Comparison of ENCODE assay signal across 14 cellular contexts in the genomic region with DNA sequence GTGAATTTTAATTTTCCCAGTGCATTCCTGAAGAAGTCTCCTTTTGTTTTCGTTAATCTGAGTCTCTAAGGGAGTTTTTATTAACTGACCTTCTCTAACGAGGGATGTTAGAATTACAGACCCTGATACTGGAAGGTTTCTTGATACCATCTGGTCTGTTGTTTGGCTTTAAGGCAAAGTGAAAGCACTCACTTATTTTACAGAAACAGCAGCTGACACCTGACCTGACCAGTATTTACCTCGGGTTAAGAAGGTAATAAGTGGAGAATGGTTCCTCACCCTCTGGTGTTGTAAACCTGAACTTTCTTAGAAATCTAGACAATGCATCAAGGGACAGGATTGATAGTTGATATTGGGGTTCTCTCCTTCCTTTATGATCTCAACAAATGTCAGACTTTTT. TPM values are rescaled to one million over a fixed set of nuclear protein-coding genes. Genes with fewer than 3 reads are reported as not detected.
DNase-seq lines count a peak whose midpoint lies in the region; ATAC-seq and TF ChIP-seq lines count a peak whose summit lies in the region.
"Had no signal": no experiment of that assay in that cellular context is flagged by ENCODE, and none has a peak within 500 bp of the region (broad histone marks: within the 10 kb centered on the region; RNA-seq: fewer than 3 reads in every experiment).

No MANE protein-coding gene starts in this region.

- H3K27me3 ChIP-seq in neural progenitor cell = no peaks in the 10 kb centered on the region
- H3K27me3 ChIP-seq: Peyer's patch, testis had no signal

- H3K9me3 ChIP-seq in neural progenitor cell (ENCODE audit: low read depth) = no peaks in the 10 kb centered on the region
- H3K9me3 ChIP-seq: Peyer's patch, testis had no signal

- no peaks in the 10 kb centered on the region for H3K36me3 ChIP-seq in neural progenitor cell

- no peak overlapping the region for H3K4me3 ChIP-seq in neural progenitor cell
- H3K4me3 ChIP-seq: Peyer's patch, testis had no signal

- H3K9me3 Mint-ChIP-seq in activated CD8-positive, alpha-beta T cell treated with anti-CD3 and anti-CD28 coated beads for 36 hours = peaks cover 7% of the 10 kb centered on the region
- peaks cover 5% of the 10 kb centered on the region for H3K9me3 Mint-ChIP-seq in activated CD8-positive, alpha-beta T cell treated with anti-CD3 and anti-CD28 coated beads, Interleukin-2, amount 10 ng/mL, durations not matched to agents 7 days and 5 days (ENCODE audit: insufficient read depth)
- peaks cover 8% of the 10 kb centered on the region for H3K9me3 Mint-ChIP-seq in activated naive CD8-positive, alpha-beta T cell treated with anti-CD3 and anti-CD28 coated beads for 36 hours
- peaks cover 7% of the 10 kb centered on the region for H3K9me3 Mint-ChIP-seq in neural progenitor cell

- ATAC-seq in activated CD8-positive, alpha-beta T cell treated with anti-CD3 and anti-CD28 coated beads for 36 hours = no peak
- ATAC-seq in activated CD8-positive, alpha-beta T cell treated with anti-CD3 and anti-CD28 coated beads, Interleukin-2, amount 10 ng/mL, durations not matched to agents 7 days and 5 days = no peak
- peak; percentile 60 for ATAC-seq in GM21526 (IDR thresholded peaks at IDR 0.05; ENCODE audit: low FRiP score, unreplicated experiment)

- peaks cover 99% of the 10 kb centered on the region for H3K79me2 ChIP-seq in neural progenitor cell (ENCODE audit: low read depth)

- H3K4me3 Mint-ChIP-seq in activated CD8-positive, alpha-beta T cell treated with anti-CD3 and anti-CD28 coated beads for 36 hours = peak overlapping the region; percentile 28
- H3K4me3 Mint-ChIP-seq in activated CD8-positive, alpha-beta T cell treated with anti-CD3 and anti-CD28 coated beads, Interleukin-2, amount 10 ng/mL, durations not matched to agents 7 days and 5 days = no peak overlapping the region
- H3K4me3 Mint-ChIP-seq in activated naive CD8-positive, alpha-beta T cell treated with anti-CD3 and anti-CD28 coated beads for 36 hours = no peak overlapping the region
- H3K4me3 Mint-ChIP-seq in neural progenitor cell = no peak overlapping the region
- H3K4me3 Mint-ChIP-seq: T-helper 1 cell treated with Interleukin-12 subunit alpha and Interleukin-12 subunit beta and Interleukin-4 antibody, amounts not matched to agents 30 μg/mL and 1 μg/mL, for 36 hours had no signal

- H2AFZ ChIP-seq in neural progenitor cell (replicated peaks) = no peak overlapping the region

- no peaks in the 10 kb centered on the region for H3K27me3 Mint-ChIP-seq in activated CD8-positive, alpha-beta T cell treated with anti-CD3 and anti-CD28 coated beads for 36 hours
- no peaks in the 10 kb centered on the region for H3K27me3 Mint-ChIP-seq in activated CD8-positive, alpha-beta T cell treated with anti-CD3 and anti-CD28 coated beads, Interleukin-2, amount 10 ng/mL, durations not matched to agents 7 days and 5 days (ENCODE audit: low read depth)
- H3K27me3 Mint-ChIP-seq in activated naive CD8-positive, alpha-beta T cell treated with anti-CD3 and anti-CD28 coated beads for 36 hours = no peaks in the 10 kb centered on the region
- no peaks in the 10 kb centered on the region for H3K27me3 Mint-ChIP-seq in neural progenitor cell (ENCODE audit: insufficient read depth, low read depth)

- H3F3A ChIP-seq in neural progenitor cell (ENCODE audit: low read depth) = peaks cover 36% of the 10 kb centered on the region

- intact Hi-C loops in activated CD8-positive, alpha-beta T cell treated with anti-CD3 and anti-CD28 coated beads for 36 hours (cut with micrococcal nuclease) = loop anchor here (5.0 kb wide), 1 partner anchor 38 kb away; no protein-coding TSS in a partner anchor

- peak overlapping the region; percentile 35 for H3K27ac ChIP-seq in neural progenitor cell
- H3K27ac ChIP-seq: Peyer's patch, testis had no signal

- peak overlapping the region; percentile 77 for H3K27ac Mint-ChIP-seq in activated CD8-positive, alpha-beta T cell treated with anti-CD3 and anti-CD28 coated beads for 36 hours
- H3K27ac Mint-ChIP-seq in activated CD8-positive, alpha-beta T cell treated with anti-CD3 and anti-CD28 coated beads, Interleukin-2, amount 10 ng/mL, durations not matched to agents 7 days and 5 days = no peak overlapping the region
- H3K27ac Mint-ChIP-seq in activated naive CD8-positive, alpha-beta T cell treated with anti-CD3 and anti-CD28 coated beads for 36 hours = peak overlapping the region; percentile 22
- no peak overlapping the region for H3K27ac Mint-ChIP-seq in neural progenitor cell
- H3K27ac Mint-ChIP-seq: T-helper 1 cell treated with Interleukin-12 subunit alpha and Interleukin-12 subunit beta and Interleukin-4 antibody, amounts not matched to agents 30 μg/mL and 1 μg/mL, for 36 hours had no signal

- TF ChIP-seq CTCF in activated CD8-positive, alpha-beta T cell treated with anti-CD3 and anti-CD28 coated beads for 36 hours (IDR thresholded peaks at IDR 0.05) = no peak
- TF ChIP-seq CTCF in neural progenitor cell (IDR thresholded peaks at IDR 0.05) = no peak

- POLR2A ChIA-PET in activated CD8-positive, alpha-beta T cell treated with anti-CD3 and anti-CD28 coated beads for 36 hours (lab: Charles Lee) = interaction anchor here (3.8 kb wide), 1 partner anchor 11 kb away, joined by 21 read pairs; the partner anchor contains the start of gene CDC14A
- POLR2A ChIA-PET in activated CD8-positive, alpha-beta T cell treated with anti-CD3 and anti-CD28 coated beads, Interleukin-2, amount 10 ng/mL, durations not matched to agents 7 days and 5 days (lab: Charles Lee) = no interaction called here

- peaks cover 23% of the 10 kb centered on the region for H4K20me1 ChIP-seq in neural progenitor cell (ENCODE audit: low read depth)

- no peak overlapping the region for H3K9ac ChIP-seq in neural progenitor cell

- H3K36me3 Mint-ChIP-seq in activated CD8-positive, alpha-beta T cell treated with anti-CD3 and anti-CD28 coated beads for 36 hours (ENCODE audit: low read depth) = peaks cover 65% of the 10 kb centered on the region
- peaks cover 69% of the 10 kb centered on the region for H3K36me3 Mint-ChIP-seq in activated CD8-positive, alpha-beta T cell treated with anti-CD3 and anti-CD28 coated beads, Interleukin-2, amount 10 ng/mL, durations not matched to agents 7 days and 5 days (ENCODE audit: low read depth)
- peaks cover 52% of the 10 kb centered on the region for H3K36me3 Mint-ChIP-seq in activated naive CD8-positive, alpha-beta T cell treated with anti-CD3 and anti-CD28 coated beads for 36 hours
- peaks cover 36% of the 10 kb centered on the region for H3K36me3 Mint-ChIP-seq in neural progenitor cell

- H3K4me2 ChIP-seq in neural progenitor cell = peak overlapping the region; percentile 14

- peaks cover 70% of the 10 kb centered on the region for H3K4me1 Mint-ChIP-seq in activated CD8-positive, alpha-beta T cell treated with anti-CD3 and anti-CD28 coated beads for 36 hours (ENCODE audit: low read depth)
- peaks cover 43% of the 10 kb centered on the region for H3K4me1 Mint-ChIP-seq in activated CD8-positive, alpha-beta T cell treated with anti-CD3 and anti-CD28 coated beads, Interleukin-2, amount 10 ng/mL, durations not matched to agents 7 days and 5 days (ENCODE audit: low read depth)
- peaks cover 48% of the 10 kb centered on the region for H3K4me1 Mint-ChIP-seq in activated naive CD8-positive, alpha-beta T cell treated with anti-CD3 and anti-CD28 coated beads for 36 hours
- H3K4me1 Mint-ChIP-seq in neural progenitor cell = peaks cover 32% of the 10 kb centered on the region

- peaks cover 39% of the 10 kb centered on the region for H3K4me1 ChIP-seq in neural progenitor cell

- CTCF ChIA-PET in activated CD8-positive, alpha-beta T cell treated with anti-CD3 and anti-CD28 coated beads for 36 hours (lab: Charles Lee) = interaction anchor here (0.7 to 3.4 kb wide), 3 partner anchors 7 to 29 kb away, joined by 3 to 26 read pairs (median 7); no protein-coding TSS in a partner anchor
- CTCF ChIA-PET in activated CD8-positive, alpha-beta T cell treated with anti-CD3 and anti-CD28 coated beads, Interleukin-2, amount 10 ng/mL, durations not matched to agents 7 days and 5 days (lab: Charles Lee) = interaction anchor here (1.0 to 1.9 kb wide), 3 partner anchors 7 to 12 kb away, joined by 3 to 10 read pairs (median 4); partner anchors contain the start of gene CDC14A

- no peak for DNase-seq in activated CD8-positive, alpha-beta T cell treated with anti-CD3 and anti-CD28 coated beads for 36 hours
- no peak for DNase-seq in activated CD8-positive, alpha-beta T cell treated with anti-CD3 and anti-CD28 coated beads, Interleukin-2, amount 10 ng/mL, durations not matched to agents 7 days and 5 days
- DNase-seq in activated naive CD8-positive, alpha-beta T cell treated with anti-CD3 and anti-CD28 coated beads for 36 hours = no peak
- DNase-seq in neural progenitor cell (ENCODE audit: low spot score) (no peak), CD1c-positive myeloid dendritic cell (ENCODE audit: extremely low spot score) (no peak), NCI-H2029 (lab: John Stamatoyannopoulos, UW) (no peak), germinal center (ENCODE audit: low spot score) (no peak)
- DNase-seq: islet precursor cell, NCI-H1048, NCI-H446 treated with DMSO at 0.1 percent for 48 hours, Peyer's patch, testis had no signal

RNA-seq across cellular contexts. Expression of gene CDC14A, which starts 12.4 kb away (rescaled TPM):
- total RNA-seq in activated CD8-positive, alpha-beta T cell treated with anti-CD3 and anti-CD28 coated beads for 36 hours = 10 to 100 TPM; 14.3 to 17.2 TPM
- total RNA-seq in activated CD8-positive, alpha-beta T cell treated with anti-CD3 and anti-CD28 coated beads, Interleukin-2, amount 10 ng/mL, durations not matched to agents 7 days and 5 days = 10 to 100 TPM; 24.9 to 26.7 TPM
- total RNA-seq in activated naive CD8-positive, alpha-beta T cell treated with anti-CD3 and anti-CD28 coated beads for 36 hours = 10 to 100 TPM in 1 of 2 experiments, 1 to 10 TPM in 1; 9.5 to 11.2 TPM
- total RNA-seq in neural progenitor cell (ENCODE audit: low replicate concordance) = 26.9 and 37.0 TPM in 2 replicates

Comparison
In these comparisons a context has a peak if more than half of its experiments do, and no peak if none do; other contexts are left out.
1. H3K27ac Mint-ChIP-seq: peak in activated CD8-positive, alpha-beta T cell treated with anti-CD3 and anti-CD28 coated beads for 36 hours (single experiment) and activated naive CD8-positive, alpha-beta T cell treated with anti-CD3 and anti-CD28 coated beads for 36 hours (single experiment); none in activated CD8-positive, alpha-beta T cell treated with anti-CD3 and anti-CD28 coated beads, Interleukin-2, amount 10 ng/mL, durations not matched to agents 7 days and 5 days (single experiment) and neural progenitor cell (single experiment).